9 cellular contexts compared by ENCODE assay signal in the genomic region with DNA sequence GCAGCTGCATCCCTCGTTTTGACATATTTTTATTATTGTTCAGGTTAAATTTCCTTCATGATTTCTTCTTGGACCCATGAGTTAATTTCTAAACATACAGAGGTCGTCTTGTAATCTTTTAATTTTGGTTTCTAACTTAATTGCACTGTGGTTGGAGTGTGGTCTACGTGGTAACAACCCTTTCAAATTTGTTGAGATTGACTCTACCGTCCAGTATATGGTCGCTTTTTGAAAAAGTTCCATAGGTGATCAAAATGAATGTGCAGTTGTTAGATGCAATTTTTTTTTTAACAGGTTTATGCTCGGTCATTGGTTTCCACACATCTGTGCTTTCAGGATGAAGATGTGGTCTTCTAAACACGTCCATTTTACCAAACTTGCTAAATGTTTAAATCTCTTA. TPM values are rescaled to one million over a fixed set of nuclear protein-coding genes. Genes with fewer than 3 reads are reported as not detected.
"Had no signal": no experiment of that assay in that cellular context is flagged by ENCODE, and none has a peak within 500 bp of the region (broad histone marks: within the 10 kb centered on the region; RNA-seq: fewer than 3 reads in every experiment).

No MANE protein-coding gene starts in this region.

- H3K9me3 Mint-ChIP-seq: GM23338, H9, HFFc6 had no signal

- ATAC-seq: GM23338, HCT116 had no signal

- H3K4me1 Mint-ChIP-seq: GM23338 had no signal

- H3K4me3 Mint-ChIP-seq: GM23338, H9, HFFc6 had no signal

- DNase-seq: GM23248, GOT3, H7, H9, HCEC 1CT, HFFc6 had no signal

- H3K27ac Mint-ChIP-seq: GM23338, H9 had no signal

RNA-seq across cellular contexts. Expression of a gene that starts 11.0 kb away (rescaled TPM):
- total RNA-seq: GM23248, H4, H7, HFFc6 had no signal
